25 cellular contexts compared by ENCODE assay signal in genomic region chr11:58813693-58814092, GRCh38. TPM values are rescaled to one million over a fixed set of nuclear protein-coding genes. Genes with fewer than 3 reads are reported as not detected.
"Had no signal": no experiment of that assay in that cellular context is flagged by ENCODE, and none has a peak within 500 bp of the region (broad histone marks: within the 10 kb centered on the region; RNA-seq: fewer than 3 reads in every experiment).

No MANE protein-coding gene starts in this region.

- H3K4me3 ChIP-seq: adrenal gland, ascending aorta, esophagus muscularis mucosa, gastrocnemius medialis, left ventricle myocardium inferior, uterus had no signal

- H3K27me3 ChIP-seq: adrenal gland, ascending aorta, esophagus muscularis mucosa, gastrocnemius medialis, uterus had no signal

- H3K4me1 ChIP-seq: adrenal gland, ascending aorta, esophagus muscularis mucosa, gastrocnemius medialis, left ventricle myocardium inferior, uterus had no signal

- FAIRE-seq: endothelial cell of umbilical vein had no signal

- ATAC-seq: gastrocnemius medialis; naive thymus-derived CD8-positive, alpha-beta T cell; stimulated activated naive B cell treated with anti-CD40 and anti-IgM and Interleukin-4, amounts not matched to agents 10 μg/mL and 1 μg/mL and 100 μg/mL, for 72 hours; WTC11 had no signal

- H3K36me3 ChIP-seq: adrenal gland, ascending aorta, esophagus muscularis mucosa, gastrocnemius medialis, left ventricle myocardium inferior, uterus had no signal

- H3K27ac ChIP-seq: adrenal gland, ascending aorta, esophagus muscularis mucosa, gastrocnemius medialis, left ventricle myocardium inferior, uterus had no signal

- DNase-seq: activated CD8-positive, alpha-beta memory T cell treated with anti-CD3 and anti-CD28 coated beads for 24 hours; activated CD8-positive, alpha-beta memory T cell treated with anti-CD3 and anti-CD28 coated beads, Interleukin-2, amount 50 U/mL, for 4 hours; activated naive CD4-positive, alpha-beta T cell; activated T-cell treated with anti-CD3 and anti-CD28 coated beads, Interleukin-2, amount 50 U/mL, for 24 hours; adrenal gland; central memory CD4-positive, alpha-beta T cell; effector memory CD4-positive, alpha-beta T cell; gastrocnemius medialis; hippocampal formation; left ventricle myocardium inferior; naive thymus-derived CD8-positive, alpha-beta T cell; retina; stimulated activated CD4-positive, alpha-beta T cell treated with anti-CD3 and anti-CD28 coated beads, Interleukin-2, amount 100 ng/mL, for 48 hours; stimulated activated CD8-positive, alpha-beta memory T cell treated with anti-CD3 and anti-CD28 coated beads, Interleukin-4, amount 100 ng/mL, for 48 hours; stimulated activated naive B cell treated with anti-CD40 and anti-IgM and Interleukin-4, amounts not matched to agents 10 μg/mL and 1 μg/mL and 100 μg/mL, for 72 hours; trophoblast cell; uterus had no signal

- H3K9me3 ChIP-seq: gastrocnemius medialis, uterus had no signal

RNA-seq across cellular contexts. Expression of gene GLYATL2, which starts 30.8 kb away (rescaled TPM):
- total RNA-seq: activated T-helper 2 cell treated with anti-CD3 and anti-CD28 coated beads, Interferon-gamma antibody, Interleukin-2, Interleukin-4, amounts not matched to agents 10 μg/mL and 5 μg/mL and 100 μg/mL, durations not matched to agents 14 hours and 24 hours and 36 hours; adrenal gland; ascending aorta; endothelial cell of umbilical vein; gastrocnemius medialis; lung microvascular endothelial cell; mesothelial cell of epicardium; naive thymus-derived CD8-positive, alpha-beta T cell; osteocyte had no signal
- polyA plus RNA-seq: endothelial cell of umbilical vein; naive thymus-derived CD8-positive, alpha-beta T cell had no signal
